5 cellular contexts compared by ENCODE assay signal in genomic region chr7:104937489-104937888, GRCh38.
DNase-seq lines count a peak whose midpoint lies in the region; FAIRE-seq and TF ChIP-seq lines count a peak whose summit lies in the region.
"Not testable (repeated sequence)": the region's sequence is repeated elsewhere in the genome, so short reads cannot be mapped to it uniquely, and the experiment has no call there.

No MANE protein-coding gene starts in this region.

- not testable (repeated sequence) for H3K9me3 Mint-ChIP-seq in activated naive CD4-positive, alpha-beta T cell treated with anti-CD3 and anti-CD28 coated beads, Interleukin-2, amount 50 U/mL, for 24 hours
- peaks cover 16% of the 10 kb centered on the region for H3K9me3 Mint-ChIP-seq in neural progenitor cell

- H2BK120ac ChIP-seq in H1 (replicated peaks; ENCODE audit: low read depth, low read length), result not testable (repeated sequence)

- TF ChIP-seq EP300 in H1 (IDR thresholded peaks at IDR 0.05; ENCODE audit: borderline replicate concordance in 1 of 2, low read depth in 2 of 2, low read length in 2 of 2), result not testable (repeated sequence)

- H3K9me3 ChIP-seq in BLaER1 treated with 17β-estradiol and CSF1 and Interleukin-3, amounts not matched to agents 10 nM and 100 nM (replicated peaks in 1 of 11), result peaks cover 18 to 33% (median 24%) of the 10 kb centered on the region in 11 experiments
- not testable (repeated sequence) for H3K9me3 ChIP-seq in MM.1S (replicated peaks; ENCODE audit: insufficient read depth, low read length); H1 (ENCODE audit: insufficient read depth in 2 of 2, low read depth in 1 of 2, low read length in 1 of 2); neural progenitor cell (ENCODE audit: low read depth)

- H4K8ac ChIP-seq in H1 (ENCODE audit: extremely low read depth, insufficient read depth, low read length), result not testable (repeated sequence)

- H3K27me3 ChIP-seq in BLaER1 treated with 17β-estradiol and CSF1 and Interleukin-3, amounts not matched to agents 10 nM and 100 nM; MM.1S (replicated peaks; ENCODE audit: insufficient read depth, low read length); H1 (replicated peaks in 1 of 4; ENCODE audit: control insufficient read depth in 3 of 4, extremely low read depth in 1 of 4, insufficient read depth in 3 of 4, low read length in 3 of 4); neural progenitor cell: not testable (repeated sequence)

- FAIRE-seq in H1 (lab: Jason Lieb, UNC), result not testable (repeated sequence)

- not testable (repeated sequence) for H4K5ac ChIP-seq in H1 (ENCODE audit: insufficient read length, low read depth, low read length)

- DNase-seq in MM.1S; H1 (ENCODE audit: low read depth in 1 of 2, low spot score in 2 of 2); neural progenitor cell (ENCODE audit: low spot score): not testable (repeated sequence)

- not testable (repeated sequence) for H3K4ac ChIP-seq in H1 (replicated peaks; ENCODE audit: insufficient read length, low read depth, low read length)

- not testable (repeated sequence) for H3K18ac ChIP-seq in H1 (ENCODE audit: extremely low read depth, low read length)

- not testable (repeated sequence) for H2BK20ac ChIP-seq in H1 (ENCODE audit: low read length)

- H3K27me3 Mint-ChIP-seq in activated naive CD4-positive, alpha-beta T cell treated with anti-CD3 and anti-CD28 coated beads, Interleukin-2, amount 50 U/mL, for 24 hours, result not testable (repeated sequence)
- peaks cover 16% of the 10 kb centered on the region for H3K27me3 Mint-ChIP-seq in neural progenitor cell (ENCODE audit: insufficient read depth, low read depth)

- TF ChIP-seq RAD21 in H1 (IDR thresholded peaks at IDR 0.05 in 1 of 2, conservative IDR thresholded peaks at IDR 0.05 in 1 of 2; ENCODE audit: low read depth in 2 of 2, low read length in 2 of 2), result not testable (repeated sequence)

- not testable (repeated sequence) for TF ChIP-seq CTCF in MM.1S (IDR thresholded peaks at IDR 0.05; ENCODE audit: low read length); H1 (IDR thresholded peaks at IDR 0.05; ENCODE audit: control extremely low read depth in 1 of 3, insufficient read depth in 1 of 3, low read depth in 1 of 3, low read length in 3 of 3); neural progenitor cell (IDR thresholded peaks at IDR 0.05)

- not testable (repeated sequence) for H2AK5ac ChIP-seq in H1 (ENCODE audit: low read depth, low read length)

- not testable (repeated sequence) for H2AFZ ChIP-seq in MM.1S (ENCODE audit: low read length); H1 (ENCODE audit: low read length); neural progenitor cell (replicated peaks)

- CTCF ChIA-PET in H1 (lab: Charles Lee; ENCODE audit: partially characterized antibody), result not testable (repeated sequence)

- H3K23ac ChIP-seq in H1 (ENCODE audit: insufficient read length), result not testable (repeated sequence)

- H3K36me3 ChIP-seq in BLaER1 treated with 17β-estradiol and CSF1 and Interleukin-3, amounts not matched to agents 10 nM and 100 nM; MM.1S (replicated peaks; ENCODE audit: insufficient read depth, low read length); H1 (ENCODE audit: control insufficient read depth in 2 of 4, insufficient read depth in 4 of 4, low read length in 3 of 4); neural progenitor cell: not testable (repeated sequence)

- 92% methylated on average over 6 of the region's 6 CpGs; no CpG with 5 or more reads in 1 of the 2 experiments for WGBS in H1 (ENCODE audit: extremely low coverage in 1 of 2, insufficient coverage in 1 of 2, insufficient read length in 1 of 2, insufficient replicate concordance in 2 of 2, low coverage in 1 of 2, low lambda C conversion rate in 2 of 2, missing lambda C conversion rate in 1 of 2), 2 experiments

- not testable (repeated sequence) for H2BK15ac ChIP-seq in H1 (ENCODE audit: low read length)

- peak overlapping the region in 7 of 11 experiments; percentile 77 to 89 (median 81); a peak in 14 of 22 replicates for H3K27ac ChIP-seq in BLaER1 treated with 17β-estradiol and CSF1 and Interleukin-3, amounts not matched to agents 10 nM and 100 nM
- peak overlapping the region; percentile 97; the same call in 1 of the 2 replicates for H3K27ac ChIP-seq in MM.1S (ENCODE audit: low read length)
- not testable (repeated sequence) for H3K27ac ChIP-seq in H1 (ENCODE audit: low read depth, low read length); neural progenitor cell

- not testable (repeated sequence) for H3K79me1 ChIP-seq in H1 (ENCODE audit: low read depth, low read length)

- not testable (repeated sequence) for TF ChIP-seq POLR2A in H1 (IDR thresholded peaks at IDR 0.05; ENCODE audit: control extremely low read depth in 1 of 2, low read depth in 2 of 2, low read length in 2 of 2)

- peaks cover 26% of the 10 kb centered on the region for H3K4me1 Mint-ChIP-seq in activated naive CD4-positive, alpha-beta T cell treated with anti-CD3 and anti-CD28 coated beads, Interleukin-2, amount 50 U/mL, for 24 hours
- peaks cover 65% of the 10 kb centered on the region for H3K4me1 Mint-ChIP-seq in neural progenitor cell

- peaks cover 0 to 11% (median 0%) of the 10 kb centered on the region in 11 experiments; a peak in 6 of 22 replicates for H4K20me1 ChIP-seq in BLaER1 treated with 17β-estradiol and CSF1 and Interleukin-3, amounts not matched to agents 10 nM and 100 nM
- H4K20me1 ChIP-seq in MM.1S (ENCODE audit: insufficient read depth, low read length); H1 (replicated peaks in 1 of 2; ENCODE audit: control insufficient read depth in 1 of 2, insufficient read depth in 2 of 2, low read length in 2 of 2); neural progenitor cell (ENCODE audit: low read depth): not testable (repeated sequence)

- not testable (repeated sequence) for H3K56ac ChIP-seq in H1 (replicated peaks; ENCODE audit: insufficient read length, low read depth, low read length)

- H3K23me2 ChIP-seq in H1 (ENCODE audit: low read depth, low read length), result not testable (repeated sequence)

- H3K9me2 ChIP-seq in MM.1S (replicated peaks; ENCODE audit: insufficient read depth, low read length), result not testable (repeated sequence)

- H3K4me2 ChIP-seq in BLaER1 treated with 17β-estradiol and CSF1 and Interleukin-3, amounts not matched to agents 10 nM and 100 nM, result peak overlapping the region in 4 of 11 experiments; percentile 66 to 92 (median 85); a peak in 5 of 22 replicates
- not testable (repeated sequence) for H3K4me2 ChIP-seq in MM.1S (ENCODE audit: low read depth, low read length); H1 (ENCODE audit: insufficient read depth in 1 of 2, low read depth in 2 of 2, low read length in 2 of 2); neural progenitor cell

- H3K9ac ChIP-seq in BLaER1 treated with 17β-estradiol and CSF1 and Interleukin-3, amounts not matched to agents 10 nM and 100 nM; MM.1S (ENCODE audit: low read length); H1 (replicated peaks in 1 of 4; ENCODE audit: extremely low read depth in 1 of 4, low read depth in 3 of 4, low read length in 3 of 4); neural progenitor cell: not testable (repeated sequence)

- not testable (repeated sequence) for H2BK5ac ChIP-seq in H1 (ENCODE audit: low read depth, low read length)

- not testable (repeated sequence) for H3K36me3 Mint-ChIP-seq in activated naive CD4-positive, alpha-beta T cell treated with anti-CD3 and anti-CD28 coated beads, Interleukin-2, amount 50 U/mL, for 24 hours; neural progenitor cell

- H3K79me2 ChIP-seq in MM.1S (ENCODE audit: low read length); H1 (ENCODE audit: control insufficient read depth in 1 of 2, insufficient read depth in 2 of 2, low read length in 2 of 2); neural progenitor cell (ENCODE audit: low read depth): not testable (repeated sequence)

- not testable (repeated sequence) for H2BK12ac ChIP-seq in H1 (ENCODE audit: low read depth, low read length)

- H3F3A ChIP-seq in MM.1S (ENCODE audit: insufficient read depth, low read length) (peaks cover 33% of the 10 kb centered on the region), neural progenitor cell (ENCODE audit: low read depth) (peaks cover 23% of the 10 kb centered on the region)

- POLR2A ChIA-PET in H1 (lab: Charles Lee; ENCODE audit: partially characterized antibody), result not testable (repeated sequence)

- H3K4me3 Mint-ChIP-seq in activated naive CD4-positive, alpha-beta T cell treated with anti-CD3 and anti-CD28 coated beads, Interleukin-2, amount 50 U/mL, for 24 hours; neural progenitor cell: not testable (repeated sequence)

- H3K14ac ChIP-seq in H1 (ENCODE audit: insufficient read length), result not testable (repeated sequence)

- H4K91ac ChIP-seq in H1 (replicated peaks; ENCODE audit: insufficient read length, low read length), result not testable (repeated sequence)

- H3K4me1 ChIP-seq in BLaER1 treated with 17β-estradiol and CSF1 and Interleukin-3, amounts not matched to agents 10 nM and 100 nM, result peaks cover 40 to 88% (median 72%) of the 10 kb centered on the region in 10 experiments
- H3K4me1 ChIP-seq in MM.1S (ENCODE audit: low read length) (peaks cover 65% of the 10 kb centered on the region), neural progenitor cell (peaks cover 10% of the 10 kb centered on the region)
- not testable (repeated sequence) for H3K4me1 ChIP-seq in H1 (replicated peaks in 1 of 4; ENCODE audit: control insufficient read depth in 3 of 4, insufficient read depth in 4 of 4, low read length in 3 of 4)

- not testable (repeated sequence) for H3K4me3 ChIP-seq in BLaER1 treated with 17β-estradiol and CSF1 and Interleukin-3, amounts not matched to agents 10 nM and 100 nM; MM.1S (ENCODE audit: low read length); H1 (ENCODE audit: extremely low read depth in 1 of 4, insufficient read depth in 2 of 4, low read depth in 3 of 4, low read length in 4 of 4); neural progenitor cell

- H3K27ac Mint-ChIP-seq in activated naive CD4-positive, alpha-beta T cell treated with anti-CD3 and anti-CD28 coated beads, Interleukin-2, amount 50 U/mL, for 24 hours, result peak overlapping the region; percentile 30
- H3K27ac Mint-ChIP-seq in neural progenitor cell, result peak overlapping the region; percentile 78

TF ChIP-seq in H1, 55 proteins besides CTCF, POLR2A, EP300 and RAD21:
- TF ChIP-seq KDM1A (IDR thresholded peaks at IDR 0.05; ENCODE audit: borderline replicate concordance, low read length), result 0 out of 2 replicates have a peak, but pooled peaks have one; percentile 29
